8 cellular contexts compared by ENCODE assay signal in genomic region chr6:46410330-46410953, GRCh38.
DNase-seq lines count a peak whose midpoint lies in the region; ATAC-seq and TF ChIP-seq lines count a peak whose summit lies in the region.

No MANE protein-coding gene starts in this region.

- H3K9ac ChIP-seq in OCI-LY3 (ENCODE audit: low read length) = no peak overlapping the region
- H3K9ac ChIP-seq in endodermal cell (ENCODE audit: extremely low read depth, low read length, poor library complexity, severe bottlenecking) = no peak overlapping the region

- H3K79me2 ChIP-seq in DOHH2 (ENCODE audit: control insufficient read depth, low read length) (no peaks in the 10 kb centered on the region), OCI-LY3 (ENCODE audit: low read length) (no peaks in the 10 kb centered on the region)

- H3K27me3 Mint-ChIP-seq in endodermal cell (ENCODE audit: insufficient read depth) (no peaks in the 10 kb centered on the region), naive B cell (peaks cover 0 to 4% (median 0%) of the 10 kb centered on the region in 3 donors)

- H3K4me1 ChIP-seq in DOHH2 (ENCODE audit: control insufficient read depth, low read length) (no peaks in the 10 kb centered on the region; the same call in 1 of the 2 replicates), OCI-LY3 (ENCODE audit: low read length) (peaks cover 22% of the 10 kb centered on the region), endodermal cell (ENCODE audit: control insufficient read depth, insufficient read depth, low read length) (no peaks in the 10 kb centered on the region)

- H3K9me3 ChIP-seq in DOHH2 (ENCODE audit: control insufficient read depth, insufficient read depth, low read length) = no peaks in the 10 kb centered on the region
- H3K9me3 ChIP-seq in OCI-LY3 (ENCODE audit: insufficient read depth, low read length) = no peaks in the 10 kb centered on the region
- no peaks in the 10 kb centered on the region for H3K9me3 ChIP-seq in endodermal cell (ENCODE audit: control insufficient read depth, low read length)

- H3K4me2 ChIP-seq in DOHH2 (ENCODE audit: low read length) = no peak overlapping the region
- no peak overlapping the region for H3K4me2 ChIP-seq in OCI-LY3 (ENCODE audit: low read length)

- no peak overlapping the region for H2AFZ ChIP-seq in OCI-LY3 (ENCODE audit: low read depth, low read length)

- H3K27me3 ChIP-seq in DOHH2 (ENCODE audit: control insufficient read depth, low read length) (no peaks in the 10 kb centered on the region), HL-60 (ENCODE audit: insufficient read depth, poor library complexity, severe bottlenecking) (no peaks in the 10 kb centered on the region), OCI-LY3 (ENCODE audit: low read depth, low read length) (no peaks in the 10 kb centered on the region), endodermal cell (ENCODE audit: control insufficient read depth, insufficient read depth, low read length, poor library complexity, severe bottlenecking) (no peaks in the 10 kb centered on the region)

- H3K36me3 ChIP-seq in DOHH2 (ENCODE audit: control insufficient read depth, low read length) (no peaks in the 10 kb centered on the region), OCI-LY3 (replicated peaks; ENCODE audit: low read depth, low read length) (no peaks in the 10 kb centered on the region), endodermal cell (ENCODE audit: control insufficient read depth, insufficient read depth, low read length) (no peaks in the 10 kb centered on the region)

- H3K27ac Mint-ChIP-seq in endodermal cell (no peak overlapping the region), naive B cell (no peak overlapping the region)

- 0 to 26% methylated on average over 1 to 5 of the region's 5 CpGs for WGBS in endodermal cell (ENCODE audit: insufficient coverage in 1 of 2, insufficient read length in 1 of 2), 2 experiments

- no peaks in the 10 kb centered on the region for H3K9me2 ChIP-seq in DOHH2 (replicated peaks; ENCODE audit: control insufficient read depth, low read length)

- ATAC-seq in naive B cell (ENCODE audit: low read depth in 2 of 2) = no peak
- no peak for ATAC-seq in GM21717 (IDR thresholded peaks at IDR 0.05; ENCODE audit: unreplicated experiment)

- H3F3A ChIP-seq in DOHH2 (ENCODE audit: control insufficient read depth, insufficient read depth) = no peaks in the 10 kb centered on the region

- H3K9me3 Mint-ChIP-seq in endodermal cell = no peaks in the 10 kb centered on the region
- H3K9me3 Mint-ChIP-seq in naive B cell = no peaks in the 10 kb centered on the region

- no peak overlapping the region for H3K4me3 Mint-ChIP-seq in endodermal cell
- H3K4me3 Mint-ChIP-seq in naive B cell = no peak overlapping the region

- H4K20me1 ChIP-seq in DOHH2 (ENCODE audit: control insufficient read depth, insufficient read depth, low read depth, low read length) (no peaks in the 10 kb centered on the region), OCI-LY3 (ENCODE audit: insufficient read depth, low read length) (no peaks in the 10 kb centered on the region)

- peaks cover 4% of the 10 kb centered on the region for H3K4me1 Mint-ChIP-seq in endodermal cell
- H3K4me1 Mint-ChIP-seq in naive B cell = no peaks in the 10 kb centered on the region

- H3K36me3 Mint-ChIP-seq in endodermal cell (ENCODE audit: low read depth) = no peaks in the 10 kb centered on the region
- no peaks in the 10 kb centered on the region for H3K36me3 Mint-ChIP-seq in naive B cell

- no peak overlapping the region for H3K4me3 ChIP-seq in DOHH2 (ENCODE audit: low read length)
- H3K4me3 ChIP-seq in HL-60 (replicated peaks; ENCODE audit: insufficient read depth, low read length) = no peak overlapping the region
- H3K4me3 ChIP-seq in OCI-LY3 (ENCODE audit: low read length) = no peak overlapping the region
- no peak overlapping the region for H3K4me3 ChIP-seq in endodermal cell (ENCODE audit: low read length)

- H3K27ac ChIP-seq in DOHH2 (ENCODE audit: low read depth, low read length) (no peak overlapping the region), HL-60 (replicated peaks) (no peak overlapping the region), OCI-LY3 (ENCODE audit: low read length) (no peak overlapping the region), endodermal cell (ENCODE audit: low read depth, low read length) (no peak overlapping the region)

- DNase-seq in HL-60 (ENCODE audit: low read depth in 1 of 2, low spot score in 1 of 2) (peak in 1 of 2 experiments; percentile 30), endodermal cell (no peak), naive B cell (peak; percentile 7), GDM1 (lab: John Stamatoyannopoulos, UW) (no peak)
- DNase-seq in effector CD4-positive, alpha-beta T cell = no peak

- TF ChIP-seq CTCF in DOHH2 (IDR thresholded peaks at IDR 0.05; ENCODE audit: low read depth, low read length, poor library complexity, severe bottlenecking) (peak; percentile 76), HL-60 (IDR thresholded peaks at IDR 0.05; ENCODE audit: insufficient read depth, low read length) (peak; percentile 40), OCI-LY3 (IDR thresholded peaks at IDR 0.05; ENCODE audit: low read depth, low read length) (peak; percentile 95), endodermal cell (conservative IDR thresholded peaks at IDR 0.05) (peak; percentile 80)

Comparison
In these comparisons a context has a peak if more than half of its experiments do, and no peak if none do; other contexts are left out.
1. CTCF ChIP-seq: peak in every context shown above with its lines; median percentile 95 in OCI-LY3; 80 in endodermal cell; 76 in DOHH2; 40 in HL-60.